ENCODE assay signal across 16 cellular contexts in genomic region chr11:105706025-105706530, GRCh38.
DNase-seq lines count a peak whose midpoint lies in the region; ATAC-seq and TF ChIP-seq lines count a peak whose summit lies in the region.
"Had no signal": no experiment of that assay in that cellular context is flagged by ENCODE, and none has a peak within 500 bp of the region (broad histone marks: within the 10 kb centered on the region; RNA-seq: fewer than 3 reads in every experiment).

No MANE protein-coding gene starts in this region.

- peaks cover 3% of the 10 kb centered on the region for H3K27me3 Mint-ChIP-seq in stimulated activated memory B cell treated with anti-CD40 and anti-IgM and Interleukin-4, amounts not matched to agents 10 μg/mL and 1 μg/mL and 100 μg/mL, for 72 hours

- CTCF ChIA-PET in GM10248 (lab: Yijun Ruan, JAX) = interaction anchor here (1.3 kb wide), 1 partner anchor 11 kb away, joined by 4 read pairs; no protein-coding TSS in a partner anchor

- POLR2A ChIA-PET in GM10248 (lab: Yijun Ruan, JAX) = no interaction called here

- DNase-seq in ELF-1 (ENCODE audit: low read depth, low spot score) (peak; percentile 4), NCI-H69 (lab: John Stamatoyannopoulos, UW) (peak; percentile 33), cerebellum (ENCODE audit: low spot score) (peak; percentile 74), GM10248 (ENCODE audit: extremely low spot score) (no peak)
- DNase-seq: CD4-positive, alpha-beta memory T cell; DMS79 treated with DMSO at 0.1 percent for 48 hours; EL; GF-D8; GM23248; H7; IMR-90; KBM-7 had no signal

- ATAC-seq in stimulated activated memory B cell treated with anti-CD40 and anti-IgM and Interleukin-4, amounts not matched to agents 10 μg/mL and 1 μg/mL and 100 μg/mL, for 72 hours = peak; percentile 45
- ATAC-seq in HG02884 (IDR thresholded peaks at IDR 0.05; ENCODE audit: unreplicated experiment) (no peak), GM21825 (IDR thresholded peaks at IDR 0.05; ENCODE audit: unreplicated experiment) (no peak)

- H3K4me3 Mint-ChIP-seq in stimulated activated memory B cell treated with anti-CD40 and anti-IgM and Interleukin-4, amounts not matched to agents 10 μg/mL and 1 μg/mL and 100 μg/mL, for 72 hours = no peak overlapping the region
- H3K4me3 Mint-ChIP-seq: B cell; CD4-positive, alpha-beta memory T cell had no signal

- H3K36me3 Mint-ChIP-seq in stimulated activated memory B cell treated with anti-CD40 and anti-IgM and Interleukin-4, amounts not matched to agents 10 μg/mL and 1 μg/mL and 100 μg/mL, for 72 hours = no peaks in the 10 kb centered on the region
- H3K36me3 Mint-ChIP-seq: CD4-positive, alpha-beta memory T cell had no signal

- H3K9me3 Mint-ChIP-seq in stimulated activated memory B cell treated with anti-CD40 and anti-IgM and Interleukin-4, amounts not matched to agents 10 μg/mL and 1 μg/mL and 100 μg/mL, for 72 hours = no peaks in the 10 kb centered on the region

- H3K27ac Mint-ChIP-seq in stimulated activated memory B cell treated with anti-CD40 and anti-IgM and Interleukin-4, amounts not matched to agents 10 μg/mL and 1 μg/mL and 100 μg/mL, for 72 hours = no peak overlapping the region
- H3K27ac Mint-ChIP-seq: B cell; CD4-positive, alpha-beta memory T cell had no signal

- TF ChIP-seq CTCF in GM10248 (IDR thresholded peaks at IDR 0.05; ENCODE audit: control extremely low read depth, extremely low read depth, low read depth, missing control alignments) = no peak

- no peaks in the 10 kb centered on the region for H3K4me1 Mint-ChIP-seq in stimulated activated memory B cell treated with anti-CD40 and anti-IgM and Interleukin-4, amounts not matched to agents 10 μg/mL and 1 μg/mL and 100 μg/mL, for 72 hours
- H3K4me1 Mint-ChIP-seq: B cell; CD4-positive, alpha-beta memory T cell had no signal
